In the genomic region with DNA sequence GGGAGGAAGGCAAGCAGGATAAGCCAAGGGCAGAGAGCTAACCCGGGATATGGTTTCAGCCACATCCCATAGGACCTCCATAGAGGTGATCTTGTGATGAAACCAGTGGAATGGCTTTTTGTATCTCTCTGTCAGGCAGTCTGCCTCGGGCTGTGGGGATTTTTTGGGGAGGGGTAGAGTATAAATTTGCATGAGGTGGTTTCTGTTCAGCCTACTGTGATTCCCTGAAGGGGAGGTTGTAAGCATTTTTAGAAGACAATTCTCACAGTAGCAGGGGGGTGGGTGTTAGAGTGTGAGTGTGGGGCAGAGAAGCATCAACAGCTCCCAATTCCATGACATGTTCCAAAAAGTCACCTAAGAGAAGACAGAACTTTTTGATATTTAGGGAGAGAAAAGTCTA, we compare ENCODE assay signal across 1 cellular context.
TF ChIP-seq lines count a peak whose summit lies in the region.

No MANE protein-coding gene starts in this region.

TF ChIP-seq in GM12878, 131 proteins besides CTCF, POLR2A, EP300 and RAD21:
- no peak for TF ChIP-seq POLR2AphosphoS2 (IDR thresholded peaks at IDR 0.05; ENCODE audit: low read depth, low read length)
